ENCODE assay signal across 1 cellular context in genomic region chr20:59164681-59165388, GRCh38.
TF ChIP-seq lines count a peak whose summit lies in the region.

No MANE protein-coding gene starts in this region.

TF ChIP-seq in GM12878, 131 proteins besides CTCF, POLR2A, EP300 and RAD21 (continued from another document):
- no peak for TF ChIP-seq SMAD1 (IDR thresholded peaks at IDR 0.05; ENCODE audit: low read depth, partially characterized antibody)
- no peak for TF ChIP-seq POLR2AphosphoS5 (IDR thresholded peaks at IDR 0.05; ENCODE audit: low read length)
- TF ChIP-seq ZZZ3 (IDR thresholded peaks at IDR 0.05; ENCODE audit: control insufficient read depth, insufficient read length, low read depth) = no peak
- TF ChIP-seq POLR2AphosphoS2 (IDR thresholded peaks at IDR 0.05; ENCODE audit: low read depth, low read length) = no peak
- no peak for TF ChIP-seq NFIC (IDR thresholded peaks at IDR 0.05; ENCODE audit: low read depth, low read length)
- no peak for TF ChIP-seq SREBF2 (IDR thresholded peaks at IDR 0.05; ENCODE audit: low read length)
- TF ChIP-seq ZNF274 (IDR thresholded peaks at IDR 0.05; ENCODE audit: insufficient read depth, insufficient read length) = no peak
- TF ChIP-seq IKZF1 (conservative IDR thresholded peaks at IDR 0.05) = no peak
- TF ChIP-seq IKZF2 (IDR thresholded peaks at IDR 0.05) = no peak
- TF ChIP-seq BMI1 (IDR thresholded peaks at IDR 0.05; ENCODE audit: borderline replicate concordance) = no peak
